In the genomic region with DNA sequence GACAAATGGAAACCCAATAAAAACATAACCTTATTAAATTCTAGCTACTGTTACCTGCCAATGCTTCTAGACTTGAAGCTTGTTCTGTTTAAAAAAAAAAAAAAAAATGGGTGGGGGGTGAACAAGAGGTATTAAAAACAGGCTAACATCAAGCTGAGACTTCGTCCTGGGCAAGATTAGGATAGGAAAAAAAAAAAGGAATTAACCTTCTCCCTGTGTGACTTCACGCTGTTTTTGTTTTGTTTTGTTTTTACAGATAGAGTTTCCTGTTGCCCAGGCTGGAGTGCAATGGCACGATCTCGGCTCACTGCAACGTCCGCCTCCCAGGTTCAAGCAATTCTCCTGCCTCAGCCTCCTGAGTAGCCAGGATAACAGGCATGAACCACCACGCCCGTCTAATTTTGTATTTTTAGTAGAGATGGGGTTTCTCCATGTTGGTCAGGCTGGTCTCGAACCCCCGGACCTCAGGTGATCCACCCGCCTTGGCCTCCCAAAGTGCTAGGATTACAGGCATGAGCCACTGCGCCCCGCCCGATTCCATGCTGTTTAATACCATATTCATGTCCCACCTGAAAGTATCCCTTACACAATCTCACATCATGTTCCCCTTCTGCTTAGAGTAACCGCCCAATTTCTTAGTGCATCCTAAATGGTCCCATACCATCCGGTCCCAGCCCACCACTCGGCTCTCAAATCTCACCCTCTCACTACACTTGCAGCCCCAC, we compare ENCODE assay signal across 1 cellular context.
TF ChIP-seq lines count a peak whose summit lies in the region.

No MANE protein-coding gene starts in this region.

TF ChIP-seq in HepG2, 621 proteins besides CTCF, POLR2A, EP300 and RAD21 (continued from another document and continues in another):
- TF ChIP-seq ZXDC (CRISPR knock-in tag; IDR thresholded peaks at IDR 0.05) (no peak), ERF (CRISPR knock-in tag; IDR thresholded peaks at IDR 0.05) (no peak), ZNF292 (CRISPR knock-in tag; IDR thresholded peaks at IDR 0.05; ENCODE audit: borderline replicate concordance, low read depth) (0 out of 2 replicates have a peak, but pooled peaks have one; percentile 31), TAF1 (CRISPR knock-in tag; IDR thresholded peaks at IDR 0.05) (no peak), GABPB1 (CRISPR knock-in tag; IDR thresholded peaks at IDR 0.05) (peak; percentile 13; the same call in 1 of the 2 replicates), ZNF251 (CRISPR knock-in tag; IDR thresholded peaks at IDR 0.05) (no peak), IKZF4 (CRISPR knock-in tag; IDR thresholded peaks at IDR 0.05; ENCODE audit: borderline replicate concordance, low read depth, not compliant biosample characterization) (no peak), ZNF335 (CRISPR knock-in tag; IDR thresholded peaks at IDR 0.05) (no peak), FOSL2 (CRISPR knock-in tag; IDR thresholded peaks at IDR 0.05) (no peak), SP2 (CRISPR knock-in tag; IDR thresholded peaks at IDR 0.05) (no peak), ZIK1 (CRISPR knock-in tag; IDR thresholded peaks at IDR 0.05; ENCODE audit: borderline replicate concordance, low read depth) (no peak), FOXM1 (CRISPR knock-in tag; IDR thresholded peaks at IDR 0.05) (no peak), MLLT10 (CRISPR knock-in tag; IDR thresholded peaks at IDR 0.05) (no peak), ZNF558 (CRISPR knock-in tag; IDR thresholded peaks at IDR 0.05; ENCODE audit: borderline replicate concordance) (no peak), KMT2A (CRISPR knock-in tag; IDR thresholded peaks at IDR 0.05) (0 out of 2 replicates have a peak, but pooled peaks have one; percentile 46), NPAS2 (CRISPR knock-in tag; IDR thresholded peaks at IDR 0.05; ENCODE audit: borderline replicate concordance) (no peak), NFAT5 (CRISPR knock-in tag; IDR thresholded peaks at IDR 0.05) (0 out of 2 replicates have a peak, but pooled peaks have one; percentile 31), ZNF687 (CRISPR knock-in tag; IDR thresholded peaks at IDR 0.05) (peak; percentile 33; the same call in 1 of the 2 replicates), ZMYM3 (CRISPR knock-in tag; IDR thresholded peaks at IDR 0.05) (0 out of 2 replicates have a peak, but pooled peaks have one; percentile 27), MYC (CRISPR knock-in tag; IDR thresholded peaks at IDR 0.05; ENCODE audit: borderline replicate concordance) (no peak), ZNF501 (CRISPR knock-in tag; IDR thresholded peaks at IDR 0.05) (no peak), FIP1L1 (IDR thresholded peaks at IDR 0.05; ENCODE audit: borderline replicate concordance, insufficient read depth, low read depth, low read length) (no peak), KAT7 (CRISPR knock-in tag; IDR thresholded peaks at IDR 0.05; ENCODE audit: borderline replicate concordance) (0 out of 2 replicates have a peak, but pooled peaks have one; percentile 41), NFATC3 (CRISPR knock-in tag; IDR thresholded peaks at IDR 0.05) (no peak), ZNF263 (CRISPR knock-in tag; IDR thresholded peaks at IDR 0.05) (no peak), ZNF577 (CRISPR knock-in tag; IDR thresholded peaks at IDR 0.05; ENCODE audit: borderline replicate concordance, low read depth) (no peak), PAX8 (CRISPR knock-in tag; IDR thresholded peaks at IDR 0.05; ENCODE audit: borderline replicate concordance) (no peak), RNF2 (conservative IDR thresholded peaks at IDR 0.05; ENCODE audit: low read depth) (no peak)
- TF ChIP-seq, protein P1, sequence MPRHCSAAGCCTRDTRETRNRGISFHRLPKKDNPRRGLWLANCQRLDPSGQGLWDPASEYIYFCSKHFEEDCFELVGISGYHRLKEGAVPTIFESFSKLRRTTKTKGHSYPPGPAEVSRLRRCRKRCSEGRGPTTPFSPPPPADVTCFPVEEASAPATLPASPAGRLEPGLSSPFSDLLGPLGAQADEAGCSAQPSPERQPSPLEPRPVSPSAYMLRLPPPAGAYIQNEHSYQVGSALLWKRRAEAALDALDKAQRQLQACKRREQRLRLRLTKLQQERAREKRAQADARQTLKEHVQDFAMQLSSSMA (CRISPR knock-in tag; IDR thresholded peaks at IDR 0.05): no peak
- TF ChIP-seq, protein P2, sequence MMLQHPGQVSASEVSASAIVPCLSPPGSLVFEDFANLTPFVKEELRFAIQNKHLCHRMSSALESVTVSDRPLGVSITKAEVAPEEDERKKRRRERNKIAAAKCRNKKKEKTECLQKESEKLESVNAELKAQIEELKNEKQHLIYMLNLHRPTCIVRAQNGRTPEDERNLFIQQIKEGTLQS (CRISPR knock-in tag; IDR thresholded peaks at IDR 0.05): no peak
- TF ChIP-seq, protein P3, sequence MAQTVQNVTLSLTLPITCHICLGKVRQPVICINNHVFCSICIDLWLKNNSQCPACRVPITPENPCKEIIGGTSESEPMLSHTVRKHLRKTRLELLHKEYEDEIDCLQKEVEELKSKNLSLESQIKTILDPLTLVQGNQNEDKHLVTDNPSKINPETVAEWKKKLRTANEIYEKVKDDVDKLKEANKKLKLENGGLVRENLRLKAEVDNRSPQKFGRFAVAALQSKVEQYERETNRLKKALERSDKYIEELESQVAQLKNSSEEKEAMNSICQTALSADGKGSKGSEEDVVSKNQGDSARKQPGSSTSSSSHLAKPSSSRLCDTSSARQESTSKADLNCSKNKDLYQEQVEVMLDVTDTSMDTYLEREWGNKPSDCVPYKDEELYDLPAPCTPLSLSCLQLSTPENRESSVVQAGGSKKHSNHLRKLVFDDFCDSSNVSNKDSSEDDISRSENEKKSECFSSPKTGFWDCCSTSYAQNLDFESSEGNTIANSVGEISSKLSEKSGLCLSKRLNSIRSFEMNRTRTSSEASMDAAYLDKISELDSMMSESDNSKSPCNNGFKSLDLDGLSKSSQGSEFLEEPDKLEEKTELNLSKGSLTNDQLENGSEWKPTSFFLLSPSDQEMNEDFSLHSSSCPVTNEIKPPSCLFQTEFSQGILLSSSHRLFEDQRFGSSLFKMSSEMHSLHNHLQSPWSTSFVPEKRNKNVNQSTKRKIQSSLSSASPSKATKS (CRISPR knock-in tag; IDR thresholded peaks at IDR 0.05): 0 out of 2 replicates have a peak, but pooled peaks have one; percentile 42
- TF ChIP-seq, protein P4, sequence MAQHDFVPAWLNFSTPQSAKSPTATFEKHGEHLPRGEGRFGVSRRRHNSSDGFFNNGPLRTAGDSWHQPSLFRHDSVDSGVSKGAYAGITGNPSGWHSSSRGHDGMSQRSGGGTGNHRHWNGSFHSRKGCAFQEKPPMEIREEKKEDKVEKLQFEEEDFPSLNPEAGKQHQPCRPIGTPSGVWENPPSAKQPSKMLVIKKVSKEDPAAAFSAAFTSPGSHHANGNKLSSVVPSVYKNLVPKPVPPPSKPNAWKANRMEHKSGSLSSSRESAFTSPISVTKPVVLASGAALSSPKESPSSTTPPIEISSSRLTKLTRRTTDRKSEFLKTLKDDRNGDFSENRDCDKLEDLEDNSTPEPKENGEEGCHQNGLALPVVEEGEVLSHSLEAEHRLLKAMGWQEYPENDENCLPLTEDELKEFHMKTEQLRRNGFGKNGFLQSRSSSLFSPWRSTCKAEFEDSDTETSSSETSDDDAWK (CRISPR knock-in tag; IDR thresholded peaks at IDR 0.05): no peak
- TF ChIP-seq, protein P5, sequence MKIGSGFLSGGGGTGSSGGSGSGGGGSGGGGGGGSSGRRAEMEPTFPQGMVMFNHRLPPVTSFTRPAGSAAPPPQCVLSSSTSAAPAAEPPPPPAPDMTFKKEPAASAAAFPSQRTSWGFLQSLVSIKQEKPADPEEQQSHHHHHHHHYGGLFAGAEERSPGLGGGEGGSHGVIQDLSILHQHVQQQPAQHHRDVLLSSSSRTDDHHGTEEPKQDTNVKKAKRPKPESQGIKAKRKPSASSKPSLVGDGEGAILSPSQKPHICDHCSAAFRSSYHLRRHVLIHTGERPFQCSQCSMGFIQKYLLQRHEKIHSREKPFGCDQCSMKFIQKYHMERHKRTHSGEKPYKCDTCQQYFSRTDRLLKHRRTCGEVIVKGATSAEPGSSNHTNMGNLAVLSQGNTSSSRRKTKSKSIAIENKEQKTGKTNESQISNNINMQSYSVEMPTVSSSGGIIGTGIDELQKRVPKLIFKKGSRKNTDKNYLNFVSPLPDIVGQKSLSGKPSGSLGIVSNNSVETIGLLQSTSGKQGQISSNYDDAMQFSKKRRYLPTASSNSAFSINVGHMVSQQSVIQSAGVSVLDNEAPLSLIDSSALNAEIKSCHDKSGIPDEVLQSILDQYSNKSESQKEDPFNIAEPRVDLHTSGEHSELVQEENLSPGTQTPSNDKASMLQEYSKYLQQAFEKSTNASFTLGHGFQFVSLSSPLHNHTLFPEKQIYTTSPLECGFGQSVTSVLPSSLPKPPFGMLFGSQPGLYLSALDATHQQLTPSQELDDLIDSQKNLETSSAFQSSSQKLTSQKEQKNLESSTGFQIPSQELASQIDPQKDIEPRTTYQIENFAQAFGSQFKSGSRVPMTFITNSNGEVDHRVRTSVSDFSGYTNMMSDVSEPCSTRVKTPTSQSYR (CRISPR knock-in tag; IDR thresholded peaks at IDR 0.05; ENCODE audit: borderline replicate concordance): no peak
